Comparison of ENCODE assay signal across 22 cellular contexts in genomic region chr15:70260580-70260979, GRCh38.
DNase-seq lines count a peak whose midpoint lies in the region; ATAC-seq and TF ChIP-seq lines count a peak whose summit lies in the region.
"Had no signal": no experiment of that assay in that cellular context is flagged by ENCODE, and none has a peak within 500 bp of the region (broad histone marks: within the 10 kb centered on the region; RNA-seq: fewer than 3 reads in every experiment).

No MANE protein-coding gene starts in this region.

- H3K4me3 ChIP-seq in HEK293 (ENCODE audit: low read depth, low read length) (no peak overlapping the region), neuronal stem cell (ENCODE audit: low read length in 2 of 2) (no peak overlapping the region), transverse colon (no peak overlapping the region)
- H3K4me3 ChIP-seq: MG63, PC-9 had no signal

- no peak overlapping the region for H2AFZ ChIP-seq in neuronal stem cell (ENCODE audit: low read length)
- H2AFZ ChIP-seq: PC-9 had no signal

- H3K36me3 ChIP-seq in HEK293 (ENCODE audit: control insufficient read depth in 2 of 2, insufficient read depth in 1 of 2, low read length in 2 of 2) = no peaks in the 10 kb centered on the region
- H3K36me3 ChIP-seq in neuronal stem cell (replicated peaks in 1 of 2; ENCODE audit: control insufficient read depth in 2 of 2, insufficient read depth in 2 of 2, low read length in 2 of 2) = no peaks in the 10 kb centered on the region
- no peaks in the 10 kb centered on the region for H3K36me3 ChIP-seq in transverse colon
- H3K36me3 ChIP-seq: MG63 had no signal

- no peak overlapping the region for H3K14ac ChIP-seq in neuronal stem cell (ENCODE audit: low read length)

- no peak overlapping the region for H4K8ac ChIP-seq in neuronal stem cell (ENCODE audit: low read depth, low read length)

- H3K27me3 Mint-ChIP-seq in CD4-positive, alpha-beta T cell = no peaks in the 10 kb centered on the region
- peaks cover 38% of the 10 kb centered on the region for H3K27me3 Mint-ChIP-seq in chondrocyte (ENCODE audit: low read depth)

- H3K27me3 ChIP-seq in CD4-positive, alpha-beta T cell (ENCODE audit: control insufficient read depth, insufficient read depth, low read length) = no peaks in the 10 kb centered on the region
- peaks cover 0 to 19% (median 0%) of the 10 kb centered on the region in 3 experiments for H3K27me3 ChIP-seq in neuronal stem cell (ENCODE audit: control insufficient read depth in 3 of 3, insufficient read depth in 3 of 3, low read depth in 1 of 3, low read length in 3 of 3)
- H3K27me3 ChIP-seq in transverse colon = no peaks in the 10 kb centered on the region
- H3K27me3 ChIP-seq: MG63 had no signal

- H3K9ac ChIP-seq in neuronal stem cell (ENCODE audit: low read depth, low read length, poor library complexity) = no peak overlapping the region

- H3K4me1 ChIP-seq in HEK293 (ENCODE audit: control insufficient read depth, insufficient read depth, low read length) (peaks cover 6% of the 10 kb centered on the region), neuronal stem cell (ENCODE audit: control insufficient read depth in 2 of 2, insufficient read depth in 1 of 2, low read depth in 1 of 2, low read length in 2 of 2) (peaks cover 2 to 19% of the 10 kb centered on the region in 2 donors), transverse colon (peaks cover 8 to 42% (median 18%) of the 10 kb centered on the region in 4 donors)

- peak overlapping the region; percentile 77 for H2BK15ac ChIP-seq in neuronal stem cell (ENCODE audit: low read length)

- in situ Hi-C loops in transverse colon (cut with MboI; ENCODE audit: low pct_ligation_motif_present in 1 of 4, low pct_unique_long_range_greater_than_20kb in 1 of 4, low sequenced_read_pairs in 3 of 4) = no loop called here

- no peak for TF ChIP-seq EP300 in transverse colon (IDR thresholded peaks at IDR 0.05; ENCODE audit: low read depth)

- CTCF ChIA-PET in CD4-positive, alpha-beta T cell (lab: Charles Lee) = no interaction called here
- CTCF ChIA-PET in HEK293 (lab: Yijun Ruan, JAX) = interaction anchor here (1.4 to 1.6 kb wide), 2 partner anchors 102 to 199 kb away, joined by 3 to 5 read pairs; no protein-coding TSS in a partner anchor

- H3K27ac ChIP-seq in CD4-positive, alpha-beta T cell (ENCODE audit: low read depth, low read length) = no peak overlapping the region
- H3K27ac ChIP-seq in HEK293 (ENCODE audit: extremely low read depth, low read depth, low read length) = no peak overlapping the region
- no peak overlapping the region for H3K27ac ChIP-seq in neuronal stem cell (replicated peaks; ENCODE audit: low read length)
- no peak overlapping the region for H3K27ac ChIP-seq in transverse colon
- H3K27ac ChIP-seq: HL-60, PC-9, RWPE1 had no signal

- no peak for TF ChIP-seq CTCF in CD4-positive, alpha-beta T cell (IDR thresholded peaks at IDR 0.05)
- no peak for TF ChIP-seq CTCF in HEK293 (tag by site-specific recombination; IDR thresholded peaks at IDR 0.05)
- TF ChIP-seq CTCF in chondrocyte (IDR thresholded peaks at IDR 0.05) = no peak
- no peak for TF ChIP-seq CTCF in transverse colon (IDR thresholded peaks at IDR 0.05)

- no peaks in the 10 kb centered on the region for H3K79me1 ChIP-seq in neuronal stem cell (ENCODE audit: low read depth, low read length)

- H3K4me2 ChIP-seq in neuronal stem cell (ENCODE audit: insufficient read depth, low read length, poor library complexity, severe bottlenecking) = no peak overlapping the region
- H3K4me2 ChIP-seq: PC-9 had no signal

- H3K18ac ChIP-seq in neuronal stem cell (ENCODE audit: low read length) = no peak overlapping the region

- no CpG with 5 or more reads among the region's 7 CpGs for WGBS in neuronal stem cell (ENCODE audit: extremely low coverage in 2 of 2, insufficient read length in 2 of 2, insufficient replicate concordance in 1 of 2), 2 donors
- WGBS in transverse colon (ENCODE audit: low coverage in 1 of 2), 2 donors = 97% methylated on average over 7 of the region's 7 CpGs; no CpG with 5 or more reads in 1 of the 2 donors

- TF ChIP-seq POLR2A in transverse colon (IDR thresholded peaks at IDR 0.05) = no peak

- H3K9me3 Mint-ChIP-seq in CD4-positive, alpha-beta T cell = no peaks in the 10 kb centered on the region
- H3K9me3 Mint-ChIP-seq in chondrocyte (ENCODE audit: low read depth) = no peaks in the 10 kb centered on the region
- H3K9me3 Mint-ChIP-seq: H9 had no signal

- no peak overlapping the region for H3K23ac ChIP-seq in neuronal stem cell (ENCODE audit: low read depth, low read length, poor library complexity)

- H3K9me3 ChIP-seq in CD4-positive, alpha-beta T cell (ENCODE audit: control insufficient read depth, low read length) = no peaks in the 10 kb centered on the region
- H3K9me3 ChIP-seq in HEK293 (ENCODE audit: control insufficient read depth, insufficient read depth, low read depth, low read length) = no peaks in the 10 kb centered on the region
- no peaks in the 10 kb centered on the region for H3K9me3 ChIP-seq in neuronal stem cell (replicated peaks in 1 of 2; ENCODE audit: control insufficient read depth in 2 of 2, insufficient read depth in 1 of 2, low read depth in 1 of 2, low read length in 2 of 2)
- no peaks in the 10 kb centered on the region for H3K9me3 ChIP-seq in transverse colon
- H3K9me3 ChIP-seq: MG63 had no signal

- peak overlapping the region; percentile 84 for H3K27ac Mint-ChIP-seq in CD4-positive, alpha-beta T cell
- no peak overlapping the region for H3K27ac Mint-ChIP-seq in chondrocyte (ENCODE audit: unreplicated experiment)

- peak overlapping the region; percentile 35 for H2AK5ac ChIP-seq in neuronal stem cell (ENCODE audit: low read depth, low read length)

- intact Hi-C loops in CD4-positive, alpha-beta T cell (cut with DNase I, micrococcal nuclease) = loop anchor here in 1 of 2 experiments (5.0 kb wide), 1 partner anchor 553 kb away; no protein-coding TSS in a partner anchor
- intact Hi-C loops in transverse colon (cut with DNase I; ENCODE audit: low total_unique reads) = loop anchor here (10.0 kb wide), 1 partner anchor 166 kb away; the partner anchor contains the start of gene TLE3

- no peak for DNase-seq in CD4-positive, alpha-beta T cell
- DNase-seq in chondrocyte (ENCODE audit: low spot score) = peak; percentile 24
- no peak for DNase-seq in neuronal stem cell (ENCODE audit: low spot score)
- DNase-seq in transverse colon = no peak
- DNase-seq: AML-193, Calu3, DMS53, H9, IMR-90, Karpas-422, MG63, NCI-H1092, NCI-H1436 treated with DMSO at 0.1 percent for 48 hours, NCI-H2029, NCI-H345, PC-9, SIG-M5 had no signal

- H2BK5ac ChIP-seq in neuronal stem cell (ENCODE audit: low read length) = peak overlapping the region; percentile 4

- POLR2A ChIA-PET in CD4-positive, alpha-beta T cell (lab: Charles Lee) = interaction anchor here (0.6 kb wide), 1 partner anchor 272 kb away, joined by 3 read pairs; no protein-coding TSS in a partner anchor
- POLR2A ChIA-PET in HEK293 (lab: Yijun Ruan, JAX) = no interaction called here

- no peak overlapping the region for H2BK12ac ChIP-seq in neuronal stem cell (ENCODE audit: low read length)

- no peak overlapping the region for H4K91ac ChIP-seq in neuronal stem cell (ENCODE audit: low read depth, low read length, poor library complexity)

- no peaks in the 10 kb centered on the region for H3K36me3 Mint-ChIP-seq in CD4-positive, alpha-beta T cell (ENCODE audit: low read depth)
- no peaks in the 10 kb centered on the region for H3K36me3 Mint-ChIP-seq in chondrocyte (ENCODE audit: low read depth)

- peaks cover 60% of the 10 kb centered on the region for H3K4me1 Mint-ChIP-seq in CD4-positive, alpha-beta T cell (ENCODE audit: low read depth)
- peaks cover 6% of the 10 kb centered on the region for H3K4me1 Mint-ChIP-seq in chondrocyte (ENCODE audit: low read depth)

- H2BK120ac ChIP-seq in neuronal stem cell (ENCODE audit: low read depth, low read length) = no peak overlapping the region

- H3K4me3 Mint-ChIP-seq in CD4-positive, alpha-beta T cell = no peak overlapping the region
- no peak overlapping the region for H3K4me3 Mint-ChIP-seq in chondrocyte (ENCODE audit: unreplicated experiment)
- H3K4me3 Mint-ChIP-seq: H9 had no signal

- H3K4ac ChIP-seq in neuronal stem cell (ENCODE audit: low read length) = no peak overlapping the region

- no peak for ATAC-seq in CD4-positive, alpha-beta T cell (ENCODE audit: poor library complexity)
- ATAC-seq in GM18511 (IDR thresholded peaks at IDR 0.05; ENCODE audit: unreplicated experiment) (no peak), HG03045 (IDR thresholded peaks at IDR 0.05; ENCODE audit: unreplicated experiment) (no peak)

TF ChIP-seq in HEK293, 187 proteins besides CTCF, POLR2A, EP300 and RAD21 (continues in another document):
- TF ChIP-seq ZNF26 (tag by site-specific recombination; IDR thresholded peaks at IDR 0.05) = no peak
